ENCODE assay signal across 1 cellular context in the genomic region with DNA sequence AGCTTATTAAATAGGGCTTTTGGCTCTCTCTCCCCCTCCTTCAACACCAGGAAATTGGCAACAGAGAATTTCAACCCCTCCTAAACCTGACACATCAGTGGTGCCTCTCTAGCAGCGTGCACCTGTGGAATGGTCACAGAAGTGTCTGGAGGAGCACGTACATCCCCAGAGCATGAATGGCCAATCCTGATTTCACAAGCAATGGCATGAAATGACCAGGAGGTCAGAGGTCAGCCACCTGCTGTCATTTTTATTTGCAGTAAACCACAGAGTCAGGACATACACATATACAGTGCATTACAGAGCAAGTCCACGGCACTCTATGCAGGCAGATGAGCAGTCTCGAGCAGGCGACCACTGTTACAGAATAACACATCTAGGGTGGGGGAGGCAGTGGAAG.
TF ChIP-seq lines count a peak whose summit lies in the region.

No MANE protein-coding gene starts in this region.

TF ChIP-seq in HEK293, 187 proteins besides CTCF, POLR2A, EP300 and RAD21 (continued from another document):
- no peak for TF ChIP-seq PATZ1 (tag by site-specific recombination; IDR thresholded peaks at IDR 0.05)
- no peak for TF ChIP-seq ZNF114 (tag by site-specific recombination; IDR thresholded peaks at IDR 0.05)
